ENCODE assay signal across 7 cellular contexts in genomic region chrX:136250191-136251041, GRCh38. TPM values are rescaled to one million over a fixed set of nuclear protein-coding genes. Genes with fewer than 3 reads are reported as not detected.
DNase-seq lines count a peak whose midpoint lies in the region; ATAC-seq lines count a peak whose summit lies in the region.

No MANE protein-coding gene starts in this region.

- H3K27ac ChIP-seq in SJCRH30, result peak overlapping the region; percentile 74

- peak overlapping the region; percentile 97 for H3K4me3 ChIP-seq in SJCRH30

- no peaks in the 10 kb centered on the region for H3K36me3 Mint-ChIP-seq in immature natural killer cell

- ATAC-seq in GM18861 (IDR thresholded peaks at IDR 0.05; ENCODE audit: unreplicated experiment) (peak; percentile 26), HG02840 (IDR thresholded peaks at IDR 0.05; ENCODE audit: low FRiP score, unreplicated experiment) (peak; percentile 30)

- no peaks in the 10 kb centered on the region for H3K9me3 Mint-ChIP-seq in immature natural killer cell

- peaks cover 0 to 2% of the 10 kb centered on the region in 2 donors for H3K4me1 Mint-ChIP-seq in immature natural killer cell

- peaks cover 0 to 7% (median 2%) of the 10 kb centered on the region in 3 donors for H3K27me3 Mint-ChIP-seq in immature natural killer cell (ENCODE audit: low read depth in 3 of 3)

- H3K4me1 ChIP-seq in SJCRH30, result no peaks in the 10 kb centered on the region; the same call in 1 of the 2 replicates

- peak overlapping the region in 1 of 6 donors; percentile 78 for H3K27ac Mint-ChIP-seq in immature natural killer cell

- no peaks in the 10 kb centered on the region for H3K9me3 ChIP-seq in SJCRH30 (replicated peaks)

- peak; percentile 7 to 20 for DNase-seq in SJCRH30
- DNase-seq in astrocyte of the hippocampus (ENCODE audit: low read depth, low spot score), result peak; percentile 28
- DNase-seq in immature natural killer cell, result no peak
- peak; percentile 37 for DNase-seq in stimulated activated CD4-positive, alpha-beta T cell treated with anti-CD3 and anti-CD28 coated beads, Interleukin-1b, Interleukin-23, amount 100 ng/mL, for 48 hours
- DNase-seq in NCI-H1092 (lab: John Stamatoyannopoulos, UW), result no peak

- H3K4me3 Mint-ChIP-seq in immature natural killer cell, result peak overlapping the region; percentile 68 to 80 (median 77)

- no peaks in the 10 kb centered on the region for H3K27me3 ChIP-seq in SJCRH30

- no peaks in the 10 kb centered on the region for H3K36me3 ChIP-seq in SJCRH30

RNA-seq across cellular contexts. Expression of gene MAP7D3, which starts 0.8 kb away (rescaled TPM):
- total RNA-seq in SJCRH30 (2014; rRNA removed; shearing (Covaris generic)), result 15.5 and 17.6 TPM in 2 replicates
- polyA plus RNA-seq in immature natural killer cell, result 1 to 10 TPM in 2 of 3 donors, under 1 TPM in 1; 0.12 to 4.2 (median 2.7) TPM

RNA-seq across cellular contexts. Expression of gene ADGRG4, which starts 50.3 kb away (rescaled TPM):
- not detected in 2 replicates for total RNA-seq in SJCRH30 (2014; rRNA removed; shearing (Covaris generic))
- polyA plus RNA-seq in immature natural killer cell, result not detected

Comparison
In these comparisons a context has a peak if more than half of its experiments do, and no peak if none do; other contexts are left out.
1. DNase-seq: peak in SJCRH30 (2 of 2), astrocyte of the hippocampus (single experiment) and stimulated activated CD4-positive, alpha-beta T cell treated with anti-CD3 and anti-CD28 coated beads, Interleukin-1b, Interleukin-23, amount 100 ng/mL, for 48 hours (single experiment); none in immature natural killer cell (0 of 3) and NCI-H1092 (single experiment).